Comparison of ENCODE assay signal across 10 cellular contexts in the genomic region with DNA sequence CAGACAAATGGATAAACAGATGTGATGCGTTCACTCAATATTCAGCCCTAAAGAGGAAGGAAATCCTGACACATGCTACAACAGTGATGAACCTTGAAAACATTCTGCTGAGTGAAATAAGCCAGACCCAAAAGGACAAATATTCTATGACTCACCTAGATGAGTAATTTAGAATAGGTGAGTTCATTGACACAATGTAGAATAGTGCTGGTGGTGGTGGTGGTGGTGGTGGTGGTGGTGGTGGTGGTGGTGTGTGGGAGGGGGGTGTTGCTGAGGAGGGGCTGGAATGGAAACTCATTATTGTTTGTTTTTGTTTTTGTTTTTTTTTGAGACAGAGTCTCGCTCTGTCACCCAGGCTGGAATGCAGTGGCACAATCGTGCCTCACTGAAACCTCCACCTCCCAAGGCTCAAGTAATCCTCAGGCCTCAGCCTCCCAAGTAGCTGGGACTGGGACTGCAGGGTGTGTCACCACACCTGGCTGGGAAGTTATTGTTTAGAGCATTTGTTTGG. TPM values are rescaled to one million over a fixed set of nuclear protein-coding genes. Genes with fewer than 3 reads are reported as not detected.
DNase-seq lines count a peak whose midpoint lies in the region; ATAC-seq, FAIRE-seq and TF ChIP-seq lines count a peak whose summit lies in the region.
"Had no signal": no experiment of that assay in that cellular context is flagged by ENCODE, and none has a peak within 500 bp of the region (broad histone marks: within the 10 kb centered on the region; RNA-seq: fewer than 3 reads in every experiment).

No MANE protein-coding gene starts in this region.

- CTCF ChIA-PET in CD8-positive, alpha-beta T cell (lab: Charles Lee) = no interaction called here

- POLR2A ChIA-PET in CD8-positive, alpha-beta T cell (lab: Charles Lee) = no interaction called here

- peaks cover 9% of the 10 kb centered on the region for H3K4me1 ChIP-seq in CD8-positive, alpha-beta T cell (ENCODE audit: insufficient read depth, low read length)
- H3K4me1 ChIP-seq in adipocyte (ENCODE audit: control insufficient read depth, insufficient read depth, low read length) = peaks cover 5% of the 10 kb centered on the region

- H3K9ac ChIP-seq in adipocyte (ENCODE audit: low read length) = no peak overlapping the region

- no peak overlapping the region for H3K4me3 Mint-ChIP-seq in CD8-positive, alpha-beta T cell
- H3K4me3 Mint-ChIP-seq in CD14-positive monocyte = no peak overlapping the region
- H3K4me3 Mint-ChIP-seq: nephron progenitor cell had no signal

- intact Hi-C loops in CD8-positive, alpha-beta T cell (cut with DNase I, micrococcal nuclease) = no loop called here
- intact Hi-C loops in CD14-positive monocyte (cut with micrococcal nuclease) = no loop called here
- intact Hi-C loops in Right ventricle myocardium inferior (cut with DNase I) = no loop called here

- no peak for DNase-seq in CD8-positive, alpha-beta T cell
- DNase-seq in RCC 7860 (ENCODE audit: low spot score) (peak; percentile 86), adipocyte (ENCODE audit: low read depth) (peak; percentile 26), omental fat pad (ENCODE audit: low spot score) (no peak), SIG-M5 treated with dmso at 0.1 percent for 504 hours (lab: John Stamatoyannopoulos, UW; ENCODE audit: unreplicated experiment) (no peak), CD14-positive monocyte (ENCODE audit: low spot score) (no peak), Right ventricle myocardium inferior (ENCODE audit: missing footprints) (no peak), HUDEP-2 (lab: John Stamatoyannopoulos, UW; ENCODE audit: unreplicated experiment in 76 of 76) (no peak)
- DNase-seq: NCI-H69, nephron progenitor cell had no signal

- H3K4me3 ChIP-seq in CD8-positive, alpha-beta T cell (ENCODE audit: low read depth, low read length) = no peak overlapping the region
- H3K4me3 ChIP-seq in adipocyte (ENCODE audit: low read length) = no peak overlapping the region

- no peak overlapping the region for H3K27ac Mint-ChIP-seq in CD8-positive, alpha-beta T cell
- H3K27ac Mint-ChIP-seq in CD14-positive monocyte = peak overlapping the region in 3 of 7 donors; percentile 18 to 57 (median 40)
- H3K27ac Mint-ChIP-seq: nephron progenitor cell had no signal

- H3K9me3 ChIP-seq in CD8-positive, alpha-beta T cell (ENCODE audit: low read length) = no peaks in the 10 kb centered on the region
- H3K9me3 ChIP-seq in adipocyte (ENCODE audit: control insufficient read depth, low read length) = no peaks in the 10 kb centered on the region

- H3K27ac ChIP-seq in CD8-positive, alpha-beta T cell (ENCODE audit: low read depth, low read length) = no peak overlapping the region

- peak; percentile 83 for FAIRE-seq in RCC 7860 (lab: Jason Lieb, UNC)

- no peaks in the 10 kb centered on the region for H3K9me3 Mint-ChIP-seq in CD8-positive, alpha-beta T cell
- H3K9me3 Mint-ChIP-seq in CD14-positive monocyte = no peaks in the 10 kb centered on the region
- H3K9me3 Mint-ChIP-seq: nephron progenitor cell had no signal

- ATAC-seq in CD8-positive, alpha-beta T cell = peak; percentile 63
- ATAC-seq in omental fat pad (ENCODE audit: low FRiP score) (peak; percentile 36), Right ventricle myocardium inferior (no peak)

- no peaks in the 10 kb centered on the region for H3K27me3 Mint-ChIP-seq in CD8-positive, alpha-beta T cell (ENCODE audit: low read depth)
- peaks cover 2 to 4% (median 2%) of the 10 kb centered on the region in 3 donors for H3K27me3 Mint-ChIP-seq in CD14-positive monocyte (ENCODE audit: low read depth in 3 of 3)

- H3K27me3 ChIP-seq in CD8-positive, alpha-beta T cell (ENCODE audit: insufficient read depth, low read length) = no peaks in the 10 kb centered on the region
- no peaks in the 10 kb centered on the region for H3K27me3 ChIP-seq in adipocyte (replicated peaks; ENCODE audit: control insufficient read depth, insufficient read depth, low read length)

- H3K36me3 ChIP-seq in CD8-positive, alpha-beta T cell (ENCODE audit: insufficient read depth, low read length) = no peaks in the 10 kb centered on the region
- no peaks in the 10 kb centered on the region for H3K36me3 ChIP-seq in adipocyte (ENCODE audit: control insufficient read depth, insufficient read depth, low read length, severe bottlenecking)

- TF ChIP-seq CTCF in CD8-positive, alpha-beta T cell (IDR thresholded peaks at IDR 0.05) = no peak
- TF ChIP-seq CTCF in omental fat pad (IDR thresholded peaks at IDR 0.05) (no peak), CD14-positive monocyte (IDR thresholded peaks at IDR 0.05) (no peak)

- peaks cover 7% of the 10 kb centered on the region for H3K4me1 Mint-ChIP-seq in CD8-positive, alpha-beta T cell (ENCODE audit: low read depth)
- H3K4me1 Mint-ChIP-seq in CD14-positive monocyte = peaks cover 10% of the 10 kb centered on the region

- no peaks in the 10 kb centered on the region for H3K36me3 Mint-ChIP-seq in CD8-positive, alpha-beta T cell
- no peaks in the 10 kb centered on the region for H3K36me3 Mint-ChIP-seq in CD14-positive monocyte

RNA-seq across cellular contexts. Expression of gene SMKR1, which starts 28.6 kb away (rescaled TPM):
- under 1 TPM; 0.56 to 0.68 TPM for total RNA-seq in CD8-positive, alpha-beta T cell
- total RNA-seq in omental fat pad = under 1 TPM in 1 of 4 donors, not detected in 3; 0.69 TPM
- polyA plus RNA-seq in CD14-positive monocyte = not detected
- total RNA-seq in Right ventricle myocardium inferior = not detected

Comparison
In these comparisons a context has a peak if more than half of its experiments do, and no peak if none do; other contexts are left out.
1. DNase-seq: peak in RCC 7860 (single experiment) and adipocyte (single experiment); none in CD8-positive, alpha-beta T cell (0 of 7), omental fat pad (single experiment), SIG-M5 treated with dmso at 0.1 percent for 504 hours (single experiment), CD14-positive monocyte (single experiment), Right ventricle myocardium inferior (single experiment) and HUDEP-2 (0 of 76).